ENCODE assay signal across 1 cellular context in the genomic region with DNA sequence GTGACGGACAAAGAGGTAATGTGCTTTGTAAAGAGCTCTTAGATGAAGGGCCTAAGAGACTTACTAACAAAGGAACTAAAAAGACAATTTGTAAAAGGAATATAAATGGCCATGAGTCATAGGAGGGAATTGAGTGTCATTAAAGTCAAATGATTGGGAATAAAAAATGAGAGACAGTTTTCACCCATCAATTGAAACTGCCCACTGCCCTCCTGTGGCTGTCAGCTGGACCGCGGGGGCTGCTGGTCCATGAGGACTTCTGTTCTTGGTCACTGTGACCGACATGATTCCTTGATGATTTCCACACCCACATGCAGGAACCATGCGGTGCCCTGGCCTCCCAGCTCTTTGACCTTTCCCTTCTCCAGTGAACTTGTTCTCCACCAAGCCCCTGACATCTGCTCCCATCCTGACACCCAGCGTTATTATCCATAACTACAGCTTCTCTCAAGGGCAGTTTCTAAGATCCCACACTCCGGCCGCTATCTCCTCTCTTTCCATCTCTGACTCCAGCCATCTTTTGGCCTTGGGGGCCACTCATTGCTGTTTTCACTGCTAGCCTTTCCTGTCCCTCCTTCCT.
TF ChIP-seq lines count a peak whose summit lies in the region.

No MANE protein-coding gene starts in this region.

TF ChIP-seq in A549, 52 proteins besides CTCF, POLR2A, EP300 and RAD21 (continued from another document):
- TF ChIP-seq, protein P1, sequence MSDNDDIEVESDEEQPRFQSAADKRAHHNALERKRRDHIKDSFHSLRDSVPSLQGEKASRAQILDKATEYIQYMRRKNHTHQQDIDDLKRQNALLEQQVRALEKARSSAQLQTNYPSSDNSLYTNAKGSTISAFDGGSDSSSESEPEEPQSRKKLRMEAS (IDR thresholded peaks at IDR 0.05) = no peak
- TF ChIP-seq MYC (IDR thresholded peaks at IDR 0.05; ENCODE audit: borderline replicate concordance, low read length) = no peak
- TF ChIP-seq EHF (CRISPR knock-in tag; IDR thresholded peaks at IDR 0.05) = no peak
TF ChIP-seq in A549: peak in this region for 2.
